15 cellular contexts compared by ENCODE assay signal in the genomic region with DNA sequence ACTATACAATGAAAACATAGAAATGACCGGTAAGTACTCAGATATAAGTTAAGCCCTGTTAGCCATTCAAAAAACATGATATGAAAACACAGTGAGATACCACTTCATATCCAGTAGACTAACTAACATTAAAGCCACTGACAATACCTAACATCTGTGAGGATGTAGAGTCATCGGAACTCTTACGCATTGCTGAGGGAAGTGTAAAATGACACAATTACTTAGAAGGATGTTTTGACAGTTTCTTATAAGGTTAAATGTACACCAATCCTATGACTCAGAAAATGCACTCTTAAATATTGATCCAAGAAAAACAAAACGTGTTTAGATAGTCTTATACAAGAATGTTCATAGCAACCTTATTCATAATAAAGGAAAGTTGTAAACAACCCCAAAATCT.
DNase-seq lines count a peak whose midpoint lies in the region; ATAC-seq and TF ChIP-seq lines count a peak whose summit lies in the region.
"Had no signal": no experiment of that assay in that cellular context is flagged by ENCODE, and none has a peak within 500 bp of the region (broad histone marks: within the 10 kb centered on the region; RNA-seq: fewer than 3 reads in every experiment).

No MANE protein-coding gene starts in this region.

- H3K27me3 ChIP-seq in RWPE2 (ENCODE audit: insufficient read depth, poor library complexity, severe bottlenecking) (no peaks in the 10 kb centered on the region), mammary epithelial cell (ENCODE audit: insufficient read depth, low read length) (no peaks in the 10 kb centered on the region), foreskin keratinocyte (no peaks in the 10 kb centered on the region)
- H3K27me3 ChIP-seq: BLaER1 had no signal

- DNase-seq in activated CD4-positive, alpha-beta T cell treated with anti-CD3 and anti-CD28 coated beads, Interleukin-2, amount 10 ng/mL, durations not matched to agents 24 days and 14 days = peak; percentile 8
- DNase-seq in activated CD4-positive, alpha-beta T cell treated with anti-CD3 and anti-CD28 coated beads for 4 hours = no peak
- DNase-seq in RWPE2 (ENCODE audit: low spot score) (no peak), mammary epithelial cell (peak; percentile 71), foreskin keratinocyte (peak in 1 of 2 donors; percentile 52), DMS53 (lab: John Stamatoyannopoulos, UW) (no peak), ureter (ENCODE audit: low spot score) (no peak)
- DNase-seq in activated CD4-positive, CD25-positive, alpha-beta regulatory T cell treated with anti-CD3 and anti-CD28 coated beads, Interleukin-2, amount 50 U/mL, for 72 hours = no peak
- DNase-seq: 8988T; AML-193; Caco-2; CD8-positive, alpha-beta memory T cell; GM23248 had no signal

- peaks cover 3% of the 10 kb centered on the region for H3K4me1 Mint-ChIP-seq in activated CD4-positive, alpha-beta T cell treated with anti-CD3 and anti-CD28 coated beads, Interleukin-2, amount 10 ng/mL, durations not matched to agents 24 days and 14 days
- H3K4me1 Mint-ChIP-seq: CD8-positive, alpha-beta memory T cell had no signal

- no peaks in the 10 kb centered on the region for H3K36me3 ChIP-seq in RWPE2 (ENCODE audit: low read depth)
- no peaks in the 10 kb centered on the region for H3K36me3 ChIP-seq in mammary epithelial cell (ENCODE audit: insufficient read depth, low read length)
- H3K36me3 ChIP-seq: BLaER1 had no signal

- no peak overlapping the region for H2AFZ ChIP-seq in mammary epithelial cell (ENCODE audit: low read depth, low read length)
- H2AFZ ChIP-seq: GM23248 had no signal

- H3K4me3 ChIP-seq in RWPE2 (ENCODE audit: severe bottlenecking) (no peak overlapping the region), mammary epithelial cell (replicated peaks in 1 of 3; ENCODE audit: insufficient read depth in 1 of 3, low read depth in 2 of 3, low read length in 3 of 3) (no peak overlapping the region)
- H3K4me3 ChIP-seq: BLaER1, GM23248 had no signal

- H3K9ac ChIP-seq in mammary epithelial cell (ENCODE audit: insufficient read depth, low read length) = no peak overlapping the region
- H3K9ac ChIP-seq: BLaER1, GM23248 had no signal

- dilution Hi-C loops in mammary epithelial cell (cut with HindIII; ENCODE audit: low sequenced_read_pairs) = no loop called here

- H3K27me3 Mint-ChIP-seq in activated CD4-positive, alpha-beta T cell treated with anti-CD3 and anti-CD28 coated beads, Interleukin-2, amount 10 ng/mL, durations not matched to agents 24 days and 14 days = no peaks in the 10 kb centered on the region
- H3K27me3 Mint-ChIP-seq: CD8-positive, alpha-beta memory T cell had no signal

- TF ChIP-seq CTCF in RWPE2 (IDR thresholded peaks at IDR 0.05; ENCODE audit: poor library complexity, severe bottlenecking) (no peak), mammary epithelial cell (conservative IDR thresholded peaks at IDR 0.05 in 1 of 2, IDR thresholded peaks at IDR 0.05 in 1 of 2; ENCODE audit: extremely low read depth in 1 of 2, insufficient read depth in 1 of 2, low read depth in 1 of 2, low read length in 2 of 2) (no peak), foreskin keratinocyte (conservative IDR thresholded peaks at IDR 0.05) (no peak)

- H3K9me3 ChIP-seq in RWPE2 (ENCODE audit: severe bottlenecking) (no peaks in the 10 kb centered on the region), mammary epithelial cell (replicated peaks; ENCODE audit: insufficient read depth, low read length) (no peaks in the 10 kb centered on the region)
- H3K9me3 ChIP-seq: BLaER1, Caco-2 had no signal

- in situ Hi-C loops in mammary epithelial cell (cut with MboI; ENCODE audit: low sequenced_read_pairs in 2 of 2) = no loop called here

- ATAC-seq in RWPE2 (ENCODE audit: low read depth) (peak; percentile 97), foreskin keratinocyte (peak; percentile 31)
- ATAC-seq: HCT116 had no signal

- 72% methylated on average over 4 of the region's 4 CpGs for WGBS in mammary epithelial cell (ENCODE audit: low coverage, missing lambda C conversion rate)

- H3K27ac ChIP-seq in RWPE2 (ENCODE audit: poor library complexity, severe bottlenecking) (peak overlapping the region; percentile 28), mammary epithelial cell (ENCODE audit: insufficient read depth, low read depth, low read length) (no peak overlapping the region), foreskin keratinocyte (no peak overlapping the region)
- H3K27ac ChIP-seq: BLaER1, GM23248 had no signal

- no peak overlapping the region for H3K27ac Mint-ChIP-seq in activated CD4-positive, alpha-beta T cell treated with anti-CD3 and anti-CD28 coated beads, Interleukin-2, amount 10 ng/mL, durations not matched to agents 24 days and 14 days
- H3K27ac Mint-ChIP-seq: CD8-positive, alpha-beta memory T cell had no signal

- H3K4me1 ChIP-seq in RWPE2 (ENCODE audit: insufficient read depth, poor library complexity, severe bottlenecking) (peaks cover 17% of the 10 kb centered on the region), mammary epithelial cell (ENCODE audit: insufficient read depth, low read length) (peaks cover 4% of the 10 kb centered on the region), foreskin keratinocyte (peaks cover 13% of the 10 kb centered on the region)
- H3K4me1 ChIP-seq: BLaER1, Caco-2 had no signal

- H3K79me2 ChIP-seq in mammary epithelial cell (ENCODE audit: insufficient read depth, low read length) = no peaks in the 10 kb centered on the region

- peaks cover 11% of the 10 kb centered on the region for H3K9me3 Mint-ChIP-seq in activated CD4-positive, alpha-beta T cell treated with anti-CD3 and anti-CD28 coated beads, Interleukin-2, amount 10 ng/mL, durations not matched to agents 24 days and 14 days

- H3K4me2 ChIP-seq in mammary epithelial cell (ENCODE audit: insufficient read depth, low read depth, low read length) = no peak overlapping the region
- H3K4me2 ChIP-seq: BLaER1 had no signal

- no peaks in the 10 kb centered on the region for H3K36me3 Mint-ChIP-seq in activated CD4-positive, alpha-beta T cell treated with anti-CD3 and anti-CD28 coated beads, Interleukin-2, amount 10 ng/mL, durations not matched to agents 24 days and 14 days (ENCODE audit: low read depth)

- no TSS peak for BruUV-seq in mammary epithelial cell (replicated peaks; lab: Mats Ljungman, UMichigan)

- intact Hi-C loops in activated CD4-positive, alpha-beta T cell treated with anti-CD3 and anti-CD28 coated beads, Interleukin-2, amount 10 ng/mL, durations not matched to agents 24 days and 14 days (cut with micrococcal nuclease) = no loop called here
- intact Hi-C loops in mammary epithelial cell (cut with micrococcal nuclease) = no loop called here

- H4K20me1 ChIP-seq in mammary epithelial cell (ENCODE audit: insufficient read depth, low read length) = no peaks in the 10 kb centered on the region
- H4K20me1 ChIP-seq: BLaER1 had no signal

- H3K4me3 Mint-ChIP-seq in activated CD4-positive, alpha-beta T cell treated with anti-CD3 and anti-CD28 coated beads, Interleukin-2, amount 10 ng/mL, durations not matched to agents 24 days and 14 days = no peak overlapping the region
- H3K4me3 Mint-ChIP-seq: CD8-positive, alpha-beta memory T cell had no signal

- CTCF ChIA-PET in mammary epithelial cell (lab: Charles Lee; ENCODE audit: low non-redundant PET) = no interaction called here

Comparison
In these comparisons a context has a peak if more than half of its experiments do, and no peak if none do; other contexts are left out.
1. DNase-seq: peak in activated CD4-positive, alpha-beta T cell treated with anti-CD3 and anti-CD28 coated beads, Interleukin-2, amount 10 ng/mL, durations not matched to agents 24 days and 14 days (single experiment) and mammary epithelial cell (single experiment); none in activated CD4-positive, alpha-beta T cell treated with anti-CD3 and anti-CD28 coated beads for 4 hours (0 of 2), RWPE2 (single experiment), activated CD4-positive, CD25-positive, alpha-beta regulatory T cell treated with anti-CD3 and anti-CD28 coated beads, Interleukin-2, amount 50 U/mL, for 72 hours (single experiment), DMS53 (single experiment) and ureter (single experiment).